Comparison of ENCODE assay signal across 8 cellular contexts in genomic region chr12:100154472-100155247, GRCh38. TPM values are rescaled to one million over a fixed set of nuclear protein-coding genes. Genes with fewer than 3 reads are reported as not detected.
DNase-seq lines count a peak whose midpoint lies in the region; ATAC-seq and TF ChIP-seq lines count a peak whose summit lies in the region.

No MANE protein-coding gene starts in this region.

- no peaks in the 10 kb centered on the region for H3K36me3 ChIP-seq in right atrium auricular region
- no peaks in the 10 kb centered on the region for H3K36me3 ChIP-seq in spleen

- H3K4me3 ChIP-seq in right atrium auricular region (no peak overlapping the region), spleen (peak overlapping the region in 1 of 8 donors; percentile 0)

- H3K27ac ChIP-seq in right atrium auricular region, result no peak overlapping the region
- no peak overlapping the region for H3K27ac ChIP-seq in spleen

- WGBS in spleen, 5 donors, result 57 to 68% (median 64%) methylated on average over 11 to 15 of the region's 15 CpGs

- POLR2A ChIA-PET in activated naive CD8-positive, alpha-beta T cell treated with anti-CD3 and anti-CD28 coated beads, Interleukin-2, amount 10 ng/mL, durations not matched to agents 7 days and 5 days (lab: Charles Lee), result no interaction called here

- H3K4me1 Mint-ChIP-seq in activated naive CD8-positive, alpha-beta T cell treated with anti-CD3 and anti-CD28 coated beads, Interleukin-2, amount 10 ng/mL, durations not matched to agents 7 days and 5 days, result peaks cover 3% of the 10 kb centered on the region

- H3K36me3 Mint-ChIP-seq in activated naive CD8-positive, alpha-beta T cell treated with anti-CD3 and anti-CD28 coated beads, Interleukin-2, amount 10 ng/mL, durations not matched to agents 7 days and 5 days, result no peaks in the 10 kb centered on the region

- peak overlapping the region; percentile 4 for H3K27ac Mint-ChIP-seq in activated naive CD8-positive, alpha-beta T cell treated with anti-CD3 and anti-CD28 coated beads, Interleukin-2, amount 10 ng/mL, durations not matched to agents 7 days and 5 days

- no peak overlapping the region for H3K4me3 Mint-ChIP-seq in activated naive CD8-positive, alpha-beta T cell treated with anti-CD3 and anti-CD28 coated beads, Interleukin-2, amount 10 ng/mL, durations not matched to agents 7 days and 5 days

- H3K9me3 ChIP-seq in right atrium auricular region (no peaks in the 10 kb centered on the region), spleen (no peaks in the 10 kb centered on the region)

- TF ChIP-seq CTCF in right atrium auricular region (IDR thresholded peaks at IDR 0.05) (peak; percentile 81 to 84), spleen (IDR thresholded peaks at IDR 0.05 in 8 of 11, conservative IDR thresholded peaks at IDR 0.05 in 3 of 11) (peak; percentile 59 to 92 (median 84))

- intact Hi-C loops in spleen (cut with DNase I; ENCODE audit: low total_unique reads), result no loop called here

- peak; percentile 89 for ATAC-seq in GM19395 (IDR thresholded peaks at IDR 0.05; ENCODE audit: unreplicated experiment)
- ATAC-seq in activated naive CD8-positive, alpha-beta T cell treated with anti-CD3 and anti-CD28 coated beads, Interleukin-2, amount 10 ng/mL, durations not matched to agents 7 days and 5 days (ENCODE audit: low read depth), result peak; percentile 73

- DNase-seq in COLO668 (lab: John Stamatoyannopoulos, UW; ENCODE audit: unreplicated experiment) (peak; percentile 75), HS-27A (ENCODE audit: low read depth) (peak; percentile 19), SW 1271 (lab: John Stamatoyannopoulos, UW) (peak; percentile 6 to 27), right atrium auricular region (ENCODE audit: low spot score) (peak; percentile 72), spleen (peak; percentile 92), DMS153 (lab: John Stamatoyannopoulos, UW) (no peak)
- peak; percentile 81 for DNase-seq in activated naive CD8-positive, alpha-beta T cell treated with anti-CD3 and anti-CD28 coated beads, Interleukin-2, amount 10 ng/mL, durations not matched to agents 7 days and 5 days

- H3K4me1 ChIP-seq in right atrium auricular region (no peaks in the 10 kb centered on the region), spleen (peaks cover 0 to 5% (median 4%) of the 10 kb centered on the region in 6 donors)

- H3K27me3 ChIP-seq in right atrium auricular region (no peaks in the 10 kb centered on the region), spleen (replicated peaks in 1 of 7) (no peaks in the 10 kb centered on the region)

- no peak for TF ChIP-seq POLR2A in spleen (IDR thresholded peaks at IDR 0.05)

- no peaks in the 10 kb centered on the region for H3K9me3 Mint-ChIP-seq in activated naive CD8-positive, alpha-beta T cell treated with anti-CD3 and anti-CD28 coated beads, Interleukin-2, amount 10 ng/mL, durations not matched to agents 7 days and 5 days

- no peaks in the 10 kb centered on the region for H3K27me3 Mint-ChIP-seq in activated naive CD8-positive, alpha-beta T cell treated with anti-CD3 and anti-CD28 coated beads, Interleukin-2, amount 10 ng/mL, durations not matched to agents 7 days and 5 days

RNA-seq across cellular contexts. Expression of gene BLTP3B, which starts 12.0 kb away (rescaled TPM):
- 10 to 100 TPM; 23.2 to 24.7 TPM for total RNA-seq in activated naive CD8-positive, alpha-beta T cell treated with anti-CD3 and anti-CD28 coated beads, Interleukin-2, amount 10 ng/mL, durations not matched to agents 7 days and 5 days
- 10 to 100 TPM; 15.4 to 19.0 TPM for total RNA-seq in right atrium auricular region
- 10 to 100 TPM; 29.5 to 42.5 (median 36.3) TPM for total RNA-seq in spleen
- polyA plus RNA-seq in spleen, result 1 to 10 TPM; 3.8 to 6.3 (median 5.1) TPM

RNA-seq across cellular contexts. Expression of gene ACTR6, which starts 46.0 kb away (rescaled TPM):
- total RNA-seq in activated naive CD8-positive, alpha-beta T cell treated with anti-CD3 and anti-CD28 coated beads, Interleukin-2, amount 10 ng/mL, durations not matched to agents 7 days and 5 days, result 10 to 100 TPM; 36.0 to 38.2 TPM
- 10 to 100 TPM; 12.1 to 19.4 TPM for total RNA-seq in right atrium auricular region
- total RNA-seq in spleen, result 10 to 100 TPM; 20.1 to 32.4 (median 25.1) TPM
- polyA plus RNA-seq in spleen, result 10 to 100 TPM; 15.0 to 23.1 (median 18.4) TPM
